Comparison of ENCODE assay signal across 18 cellular contexts in the genomic region with DNA sequence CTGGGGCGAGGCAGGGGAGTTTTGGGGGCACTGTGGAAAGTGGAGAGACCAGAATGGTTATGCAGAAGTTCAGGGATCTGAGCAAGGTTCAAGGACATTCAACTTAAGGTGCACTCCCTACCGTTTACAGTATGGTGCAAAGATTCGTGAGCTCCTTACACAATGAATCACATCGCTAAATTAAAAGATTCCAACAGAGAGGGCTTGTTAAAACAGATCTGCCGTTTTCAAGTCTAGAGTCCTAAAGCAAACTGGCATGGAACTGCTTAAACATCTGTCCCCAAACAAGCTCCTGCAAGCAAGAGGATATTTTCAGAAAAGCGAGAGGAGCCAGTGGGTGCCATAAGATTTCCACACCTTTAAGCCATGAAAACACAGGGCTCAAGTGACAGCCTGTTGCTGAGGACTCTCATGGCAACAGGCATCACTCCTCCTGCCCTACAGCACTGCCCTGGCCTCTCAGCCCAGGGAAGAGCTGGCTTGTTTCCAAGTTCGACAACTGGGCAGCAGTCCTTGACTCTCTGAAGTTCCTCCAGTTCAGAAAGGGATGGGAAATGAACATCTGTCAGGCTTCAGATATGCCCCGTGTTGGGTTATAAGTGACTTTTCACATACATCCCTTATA. TPM values are rescaled to one million over a fixed set of nuclear protein-coding genes. Genes with fewer than 3 reads are reported as not detected.
DNase-seq lines count a peak whose midpoint lies in the region; ATAC-seq and TF ChIP-seq lines count a peak whose summit lies in the region.
"Had no signal": no experiment of that assay in that cellular context is flagged by ENCODE, and none has a peak within 500 bp of the region (broad histone marks: within the 10 kb centered on the region; RNA-seq: fewer than 3 reads in every experiment).

No MANE protein-coding gene starts in this region.

- peak; percentile 20 to 67 for DNase-seq in cardiac muscle cell (ENCODE audit: low read depth in 1 of 2, low spot score in 1 of 2)
- DNase-seq in Right ventricle myocardium inferior (ENCODE audit: missing footprints): no peak
- DNase-seq in NCI-H510A (lab: John Stamatoyannopoulos, UW): peak; percentile 50
- DNase-seq in epithelial cell of prostate (ENCODE audit: low read depth, low spot score): peak; percentile 10
- no peak for DNase-seq in SIG-M5 (lab: John Stamatoyannopoulos, UW)
- DNase-seq in SIG-M5 treated with dmso at 0.1 percent for 504 hours (lab: John Stamatoyannopoulos, UW; ENCODE audit: unreplicated experiment): no peak
- DNase-seq: activated T-cell treated with anti-CD3 and anti-CD28 coated beads, Interleukin-2, amount 50 U/mL, for 48 hours; CD4-positive, alpha-beta T cell; natural killer cell; NCI-H2107; stimulated activated CD4-positive, alpha-beta T cell treated with anti-CD3 and anti-CD28 coated beads, Interleukin-2, amount 100 ng/mL, for 48 hours; stomach had no signal

- no peak for ATAC-seq in Right ventricle myocardium inferior
- ATAC-seq in HG02588 (IDR thresholded peaks at IDR 0.05; ENCODE audit: unreplicated experiment): no peak
- ATAC-seq: activated naive CD4-positive, alpha-beta T cell treated with anti-CD3 and anti-CD28 coated beads, Interleukin-2, amount 50 U/mL, for 72 hours; natural killer cell; WTC11 had no signal

- intact Hi-C loops in Right ventricle myocardium inferior (cut with DNase I): no loop called here

- H3K9me3 ChIP-seq in cardiac muscle cell (ENCODE audit: low read depth): no peaks in the 10 kb centered on the region
- H3K9me3 ChIP-seq in thymus (ENCODE audit: control insufficient read depth): no peaks in the 10 kb centered on the region

- H3K27me3 ChIP-seq in cardiac muscle cell (peaks cover 1% of the 10 kb centered on the region), thymus (ENCODE audit: control insufficient read depth, insufficient read depth) (no peaks in the 10 kb centered on the region)
- H3K27me3 ChIP-seq: stomach had no signal

- WGBS in thymus: 92% methylated on average over 8 of the region's 8 CpGs

- no peak for TF ChIP-seq CTCF in cardiac muscle cell (IDR thresholded peaks at IDR 0.05; ENCODE audit: low read depth, low read length)

- H3K4me3 ChIP-seq in cardiac muscle cell (no peak overlapping the region), thymus (ENCODE audit: low read length) (no peak overlapping the region)
- H3K4me3 ChIP-seq: skin epidermis, stomach had no signal

- H3K27ac ChIP-seq in cardiac muscle cell (no peak overlapping the region), epithelial cell of prostate (no peak overlapping the region), thymus (ENCODE audit: low read depth) (peak overlapping the region; percentile 42)
- H3K27ac ChIP-seq: stomach had no signal

- peaks cover 3% of the 10 kb centered on the region for H3K4me1 ChIP-seq in cardiac muscle cell (ENCODE audit: low read depth)
- no peaks in the 10 kb centered on the region for H3K4me1 ChIP-seq in thymus (ENCODE audit: control insufficient read depth, insufficient read depth, low read length)
- H3K4me1 ChIP-seq: stomach had no signal

- H3K36me3 ChIP-seq in cardiac muscle cell: no peaks in the 10 kb centered on the region
- no peaks in the 10 kb centered on the region for H3K36me3 ChIP-seq in thymus (ENCODE audit: control insufficient read depth, insufficient read depth)
- H3K36me3 ChIP-seq: stomach had no signal

RNA-seq across cellular contexts. Expression of gene FAM184B, which starts 10.0 kb away (rescaled TPM):
- not detected in 2 replicates for total RNA-seq in cardiac muscle cell
- 0.10 TPM in 1 of 2 replicates, not detected in the other for polyA plus RNA-seq in cardiac muscle cell
- total RNA-seq in Right ventricle myocardium inferior: not detected
- 0.09 TPM for polyA plus RNA-seq in thymus
- total RNA-seq: activated naive CD4-positive, alpha-beta T cell treated with anti-CD3 and anti-CD28 coated beads, Interleukin-2, amount 50 U/mL, for 72 hours; CD4-positive, alpha-beta T cell; T-helper 2 cell treated with Interferon-gamma antibody and Interleukin-4, amounts not matched to agents 100 ng/mL and 5 ng/mL, for 36 hours had no signal

RNA-seq across cellular contexts. Expression of gene DCAF16, which starts 39.2 kb away (rescaled TPM):
- 33.0 and 76.6 TPM in 2 replicates for total RNA-seq in cardiac muscle cell
- 17.9 and 28.9 TPM in 2 replicates for polyA plus RNA-seq in cardiac muscle cell
- total RNA-seq in Right ventricle myocardium inferior: 13.3 TPM
- 21.3 TPM for polyA plus RNA-seq in thymus

RNA-seq across cellular contexts. Expression of gene NCAPG, which starts 39.4 kb away (rescaled TPM):
- total RNA-seq in cardiac muscle cell (3.5 and 25.1 TPM in 2 replicates), Right ventricle myocardium inferior (1.2 TPM)
- polyA plus RNA-seq in cardiac muscle cell (5.4 and 24.3 TPM in 2 replicates), thymus (4.6 TPM)

Comparison
In these comparisons a context has a peak if more than half of its experiments do, and no peak if none do; other contexts are left out.
1. DNase-seq: peak in cardiac muscle cell (2 of 2), NCI-H510A (single experiment) and epithelial cell of prostate (single experiment); none in Right ventricle myocardium inferior (single experiment), SIG-M5 (single experiment) and SIG-M5 treated with dmso at 0.1 percent for 504 hours (single experiment).